Comparison of ENCODE assay signal across 13 cellular contexts in the genomic region with DNA sequence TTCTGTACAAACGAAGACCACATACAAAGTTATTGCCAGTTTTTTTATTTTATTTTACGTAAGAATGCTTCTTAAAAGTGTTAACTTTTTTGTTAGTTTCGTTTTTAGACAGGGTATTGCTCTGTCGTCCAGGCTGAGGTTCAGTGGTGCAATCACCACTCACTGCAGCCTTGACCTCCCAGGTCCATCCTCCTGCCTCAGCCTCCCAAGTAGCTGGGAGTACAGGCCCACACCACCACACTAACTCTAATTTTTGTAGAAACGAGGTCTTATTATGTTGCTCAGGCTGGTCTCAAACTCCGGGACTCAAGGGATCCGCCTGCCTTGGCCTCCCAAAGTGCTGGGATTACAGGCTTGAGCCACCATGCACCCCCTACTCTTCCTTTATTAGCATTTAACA. TPM values are rescaled to one million over a fixed set of nuclear protein-coding genes. Genes with fewer than 3 reads are reported as not detected.
DNase-seq lines count a peak whose midpoint lies in the region; ATAC-seq and TF ChIP-seq lines count a peak whose summit lies in the region.
"Had no signal": no experiment of that assay in that cellular context is flagged by ENCODE, and none has a peak within 500 bp of the region (broad histone marks: within the 10 kb centered on the region; RNA-seq: fewer than 3 reads in every experiment).

No MANE protein-coding gene starts in this region.

- H3K4me1 Mint-ChIP-seq in activated CD8-positive, alpha-beta T cell treated with anti-CD3 and anti-CD28 coated beads, Interleukin-2, amount 10 ng/mL, durations not matched to agents 7 days and 5 days (ENCODE audit: low read depth): peaks cover 39% of the 10 kb centered on the region
- H3K4me1 Mint-ChIP-seq in mesothelial cell of epicardium: peaks cover 33% of the 10 kb centered on the region

- POLR2A ChIA-PET in activated CD8-positive, alpha-beta T cell treated with anti-CD3 and anti-CD28 coated beads, Interleukin-2, amount 10 ng/mL, durations not matched to agents 7 days and 5 days (lab: Charles Lee): interaction anchor here (0.5 to 4.6 kb wide), 2 partner anchors 21 to 268 kb away, joined by 3 to 77 read pairs; a partner anchor contains a TSS

- CTCF ChIA-PET in activated CD8-positive, alpha-beta T cell treated with anti-CD3 and anti-CD28 coated beads, Interleukin-2, amount 10 ng/mL, durations not matched to agents 7 days and 5 days (lab: Charles Lee): interaction anchor here (0.6 kb wide), 1 partner anchor 18 kb away, joined by 3 read pairs; no protein-coding TSS in a partner anchor

- H3K9me3 Mint-ChIP-seq in activated CD8-positive, alpha-beta T cell treated with anti-CD3 and anti-CD28 coated beads, Interleukin-2, amount 10 ng/mL, durations not matched to agents 7 days and 5 days (ENCODE audit: insufficient read depth): no peaks in the 10 kb centered on the region
- H3K9me3 Mint-ChIP-seq in mesothelial cell of epicardium: no peaks in the 10 kb centered on the region

- DNase-seq in GM23248 (no peak), mesothelial cell of epicardium (ENCODE audit: low spot score in 2 of 2, unreplicated experiment in 2 of 2) (no peak), middle frontal gyrus (ENCODE audit: extremely low spot score, low spot score) (no peak), kidney glomerular epithelial cell (lab: John Stamatoyannopoulos, UW) (no peak), foreskin melanocyte (no peak)
- DNase-seq in activated CD8-positive, alpha-beta T cell treated with anti-CD3 and anti-CD28 coated beads, Interleukin-2, amount 10 ng/mL, durations not matched to agents 7 days and 5 days: no peak
- no peak for DNase-seq in stimulated activated CD4-positive, alpha-beta T cell treated with anti-CD3 and anti-CD28 coated beads, Interleukin-1b, Interleukin-23, amount 100 ng/mL, for 48 hours
- DNase-seq: Calu3, IMR-90, NCI-H1417, T-helper 1 cell had no signal

- WGBS in GM23248 (ENCODE audit: low coverage in 1 of 2, low lambda C conversion rate in 2 of 2, missing lambda C conversion rate in 2 of 2), 2 experiments: 80 to 81% methylated on average over 7 of the region's 7 CpGs

- no peaks in the 10 kb centered on the region for H3K9me3 ChIP-seq in BLaER1 treated with 17β-estradiol and CSF1 and Interleukin-3, amounts not matched to agents 10 nM and 100 nM (replicated peaks in 1 of 11)
- H3K9me3 ChIP-seq in GM23248 (ENCODE audit: low read depth): no peaks in the 10 kb centered on the region

- H3K4me2 ChIP-seq in BLaER1 treated with 17β-estradiol and CSF1 and Interleukin-3, amounts not matched to agents 10 nM and 100 nM: peak overlapping the region; percentile 81 to 95 (median 92); a peak in 19 of 22 replicates
- peak overlapping the region; percentile 33 for H3K4me2 ChIP-seq in GM23248 (ENCODE audit: unreplicated experiment)

- peak overlapping the region; percentile 57 for H3K27ac Mint-ChIP-seq in activated CD8-positive, alpha-beta T cell treated with anti-CD3 and anti-CD28 coated beads, Interleukin-2, amount 10 ng/mL, durations not matched to agents 7 days and 5 days
- H3K27ac Mint-ChIP-seq in mesothelial cell of epicardium: peak overlapping the region; percentile 99

- no peak for ATAC-seq in activated CD8-positive, alpha-beta T cell treated with anti-CD3 and anti-CD28 coated beads, Interleukin-2, amount 10 ng/mL, durations not matched to agents 7 days and 5 days

- H3K36me3 Mint-ChIP-seq in activated CD8-positive, alpha-beta T cell treated with anti-CD3 and anti-CD28 coated beads, Interleukin-2, amount 10 ng/mL, durations not matched to agents 7 days and 5 days (ENCODE audit: low read depth): peaks cover 34% of the 10 kb centered on the region
- H3K36me3 Mint-ChIP-seq in mesothelial cell of epicardium: peaks cover 14% of the 10 kb centered on the region

- peaks cover 78% of the 10 kb centered on the region for H3K79me2 ChIP-seq in GM23248 (ENCODE audit: insufficient read depth)

- peaks cover 34 to 42% (median 40%) of the 10 kb centered on the region in 10 experiments for H3K4me1 ChIP-seq in BLaER1 treated with 17β-estradiol and CSF1 and Interleukin-3, amounts not matched to agents 10 nM and 100 nM
- H3K4me1 ChIP-seq in GM23248 (ENCODE audit: insufficient read depth): peaks cover 24% of the 10 kb centered on the region

- H3K4me3 Mint-ChIP-seq in activated CD8-positive, alpha-beta T cell treated with anti-CD3 and anti-CD28 coated beads, Interleukin-2, amount 10 ng/mL, durations not matched to agents 7 days and 5 days: no peak overlapping the region
- peak overlapping the region; percentile 38 for H3K4me3 Mint-ChIP-seq in mesothelial cell of epicardium

- H3K27me3 Mint-ChIP-seq in activated CD8-positive, alpha-beta T cell treated with anti-CD3 and anti-CD28 coated beads, Interleukin-2, amount 10 ng/mL, durations not matched to agents 7 days and 5 days (ENCODE audit: low read depth): no peaks in the 10 kb centered on the region
- no peaks in the 10 kb centered on the region for H3K27me3 Mint-ChIP-seq in mesothelial cell of epicardium (ENCODE audit: low read depth)

- H4K20me1 ChIP-seq in BLaER1 treated with 17β-estradiol and CSF1 and Interleukin-3, amounts not matched to agents 10 nM and 100 nM: peaks cover 21 to 26% (median 22%) of the 10 kb centered on the region in 11 experiments
- H4K20me1 ChIP-seq in GM23248 (ENCODE audit: insufficient read depth): 0 out of 2 replicates have a peak, but pooled peaks cover 4% of the 10 kb centered on the region

- H3K9ac ChIP-seq in BLaER1 treated with 17β-estradiol and CSF1 and Interleukin-3, amounts not matched to agents 10 nM and 100 nM: no peak overlapping the region
- no peak overlapping the region for H3K9ac ChIP-seq in GM23248

- H3K27me3 ChIP-seq in BLaER1 treated with 17β-estradiol and CSF1 and Interleukin-3, amounts not matched to agents 10 nM and 100 nM: no peaks in the 10 kb centered on the region
- no peaks in the 10 kb centered on the region for H3K27me3 ChIP-seq in GM23248 (replicated peaks; ENCODE audit: insufficient read depth)
- H3K27me3 ChIP-seq: hepatocyte had no signal

- H3K36me3 ChIP-seq in BLaER1 treated with 17β-estradiol and CSF1 and Interleukin-3, amounts not matched to agents 10 nM and 100 nM: peaks cover 21 to 35% (median 27%) of the 10 kb centered on the region in 11 experiments
- 0 out of 2 replicates have a peak, but pooled peaks cover 3% of the 10 kb centered on the region for H3K36me3 ChIP-seq in GM23248 (ENCODE audit: low read depth)

- H3K4me3 ChIP-seq in BLaER1 treated with 17β-estradiol and CSF1 and Interleukin-3, amounts not matched to agents 10 nM and 100 nM: no peak overlapping the region
- peak overlapping the region; percentile 19; the same call in 1 of the 2 replicates for H3K4me3 ChIP-seq in GM23248
- H3K4me3 ChIP-seq: hepatocyte had no signal

- H3K27ac ChIP-seq in BLaER1 treated with 17β-estradiol and CSF1 and Interleukin-3, amounts not matched to agents 10 nM and 100 nM: peak overlapping the region in 2 of 11 experiments; percentile 40 to 98; a peak in 2 of 22 replicates
- H3K27ac ChIP-seq in GM23248: no peak overlapping the region; the same call in 1 of the 2 replicates
- H3K27ac ChIP-seq: hepatocyte had no signal

- no peak overlapping the region for H2AFZ ChIP-seq in GM23248
- H2AFZ ChIP-seq: hepatocyte had no signal

- in situ Hi-C loops in GM23248 (cut with MboI): no loop called here

- no peaks in the 10 kb centered on the region for H3K9me2 ChIP-seq in GM23248 (ENCODE audit: insufficient read depth)

- no peaks in the 10 kb centered on the region for H3F3A ChIP-seq in GM23248 (ENCODE audit: insufficient read depth)

- no peak for TF ChIP-seq CTCF in mesothelial cell of epicardium (IDR thresholded peaks at IDR 0.05; ENCODE audit: unreplicated experiment)

RNA-seq across cellular contexts. Expression of a gene that starts 2.3 kb away (rescaled TPM):
- 84.6 and 92.7 TPM in 2 replicates for total RNA-seq in GM23248 (2014; rRNA removed; shearing (Covaris generic))
- polyA plus RNA-seq in GM23248 (2016; fragmentation: Nextera tagmentation; extraction: Ambion mirVana): 108 and 115 TPM in 2 replicates
- total RNA-seq in activated CD8-positive, alpha-beta T cell treated with anti-CD3 and anti-CD28 coated beads, Interleukin-2, amount 10 ng/mL, durations not matched to agents 7 days and 5 days: 100 to 1,000 TPM; 158 to 159 TPM
- 151 to 161 TPM (median 157 TPM) in 3 replicates for total RNA-seq in mesothelial cell of epicardium

RNA-seq across cellular contexts. Expression of a gene that starts 21.3 kb away (rescaled TPM):
- 21.4 and 43.0 TPM in 2 replicates for total RNA-seq in GM23248 (2014; rRNA removed; shearing (Covaris generic))
- polyA plus RNA-seq in GM23248 (2016; fragmentation: Nextera tagmentation; extraction: Ambion mirVana): 36.9 and 40.6 TPM in 2 replicates
- 10 to 100 TPM; 33.1 to 35.9 TPM for total RNA-seq in activated CD8-positive, alpha-beta T cell treated with anti-CD3 and anti-CD28 coated beads, Interleukin-2, amount 10 ng/mL, durations not matched to agents 7 days and 5 days
- 34.2 to 37.7 TPM (median 34.7 TPM) in 3 replicates for total RNA-seq in mesothelial cell of epicardium

RNA-seq across cellular contexts. Expression of a gene that starts 53.7 kb away (rescaled TPM):
- 23.1 and 26.3 TPM in 2 replicates for total RNA-seq in GM23248 (2014; rRNA removed; shearing (Covaris generic))
- 18.6 and 20.9 TPM in 2 replicates for polyA plus RNA-seq in GM23248 (2016; fragmentation: Nextera tagmentation; extraction: Ambion mirVana)
- 10 to 100 TPM; 21.7 to 22.6 TPM for total RNA-seq in activated CD8-positive, alpha-beta T cell treated with anti-CD3 and anti-CD28 coated beads, Interleukin-2, amount 10 ng/mL, durations not matched to agents 7 days and 5 days
- 24.3 to 24.5 TPM (median 24.4 TPM) in 3 replicates for total RNA-seq in mesothelial cell of epicardium
